Comparison of ENCODE assay signal across 1 cellular context in the genomic region with DNA sequence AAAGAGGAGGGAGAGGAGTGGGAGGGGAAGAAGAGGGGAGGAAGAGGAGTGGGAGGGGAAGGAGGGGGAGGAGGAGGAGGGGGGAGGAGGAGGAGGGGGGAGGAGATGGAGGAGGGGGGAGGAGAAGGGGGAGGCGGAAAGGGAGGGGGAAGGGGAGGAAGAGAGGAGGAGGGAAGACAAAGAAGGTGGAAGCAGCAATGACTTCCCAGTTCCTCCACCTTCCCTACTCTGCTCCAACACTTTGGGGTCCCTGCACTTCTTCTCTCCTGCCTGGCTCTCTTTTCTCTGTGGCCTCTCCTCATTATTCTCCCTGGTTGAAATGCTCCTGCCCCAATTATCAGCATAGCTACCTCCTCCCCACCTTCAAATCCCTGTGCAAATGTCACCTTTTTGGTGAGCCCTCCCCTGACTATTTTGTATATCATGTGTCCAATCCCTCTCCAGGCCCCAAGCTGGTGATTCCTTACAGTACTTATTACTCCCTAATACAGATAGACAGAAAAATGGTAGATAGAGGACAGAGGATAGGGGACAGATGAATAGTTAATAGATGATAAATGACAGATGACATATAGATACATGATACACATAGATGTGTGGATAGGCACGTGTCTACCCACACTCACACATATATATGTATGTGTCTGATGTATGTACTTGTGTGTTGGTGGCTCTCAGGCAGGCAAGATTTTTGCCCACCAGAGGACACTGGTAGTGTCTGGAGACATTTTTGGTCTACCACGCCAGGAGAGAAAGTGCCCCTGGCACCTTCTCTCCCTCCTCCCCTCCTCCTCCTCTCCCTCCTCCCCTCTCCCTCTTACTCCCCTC.
TF ChIP-seq lines count a peak whose summit lies in the region.

No MANE protein-coding gene starts in this region.

TF ChIP-seq in HepG2, 621 proteins besides CTCF, POLR2A, EP300 and RAD21:
- TF ChIP-seq PCBP1 (IDR thresholded peaks at IDR 0.05; ENCODE audit: borderline replicate concordance, low read depth, low read length) (0 out of 2 replicates have a peak, but pooled peaks have one; percentile 36), ZNF451 (CRISPR knock-in tag; IDR thresholded peaks at IDR 0.05) (no peak), HNRNPK (IDR thresholded peaks at IDR 0.05; ENCODE audit: low read depth, low read length, poor library complexity, severe bottlenecking) (peak; percentile 84)
